In genomic region chr15:36807134-36807764, GRCh38 we compare ENCODE assay signal across 15 cellular contexts.
"Had no signal": no experiment of that assay in that cellular context is flagged by ENCODE, and none has a peak within 500 bp of the region (broad histone marks: within the 10 kb centered on the region; RNA-seq: fewer than 3 reads in every experiment).

No MANE protein-coding gene starts in this region.

- H3K9me3 ChIP-seq: adrenal gland, left ventricle myocardium inferior, ovary had no signal

- H3K27ac ChIP-seq: foreskin keratinocyte, ovary had no signal

- H3K4me3 ChIP-seq: adrenal gland, left ventricle myocardium inferior, ovary had no signal

- H3K36me3 ChIP-seq: ovary had no signal

- DNase-seq: activated CD4-positive, alpha-beta memory T cell treated with anti-CD3 and anti-CD28 coated beads for 36 hours; activated CD4-positive, alpha-beta T cell treated with anti-CD3 and anti-CD28 coated beads for 4 hours; activated gamma-delta T cell treated with Interleukin-2 at 50 U/mL for 16 hours; activated T-cell treated with anti-CD3 and anti-CD28 coated beads for 4 hours; adrenal gland; effector memory CD4-positive, alpha-beta T cell; foreskin keratinocyte; glutamatergic neuron; hypothalamus; left ventricle myocardium inferior; mesenchymal stem cell; naive thymus-derived CD8-positive, alpha-beta T cell; ovary; stimulated activated naive B cell treated with anti-CD40 and anti-IgM and Interleukin-4, amounts not matched to agents 10 μg/mL and 1 μg/mL and 100 μg/mL, for 72 hours had no signal

- H3K27me3 ChIP-seq: adrenal gland, foreskin keratinocyte, ovary had no signal

- ATAC-seq: activated naive CD4-positive, alpha-beta T cell treated with anti-CD3 and anti-CD28 coated beads, Interleukin-2, amount 50 U/mL, for 72 hours; foreskin keratinocyte; naive thymus-derived CD8-positive, alpha-beta T cell; stimulated activated naive B cell treated with anti-CD40 and anti-IgM and Interleukin-4, amounts not matched to agents 10 μg/mL and 1 μg/mL and 100 μg/mL, for 72 hours had no signal
